15 cellular contexts compared by ENCODE assay signal in genomic region chr1:58799650-58800049, GRCh38. TPM values are rescaled to one million over a fixed set of nuclear protein-coding genes. Genes with fewer than 3 reads are reported as not detected.
DNase-seq lines count a peak whose midpoint lies in the region; ATAC-seq and TF ChIP-seq lines count a peak whose summit lies in the region.
"Had no signal": no experiment of that assay in that cellular context is flagged by ENCODE, and none has a peak within 500 bp of the region (broad histone marks: within the 10 kb centered on the region; RNA-seq: fewer than 3 reads in every experiment).

No MANE protein-coding gene starts in this region.

- H3K9me1 ChIP-seq in IMR-90 (ENCODE audit: insufficient read depth, low read length): no peaks in the 10 kb centered on the region

- H4K5ac ChIP-seq in IMR-90 (ENCODE audit: low read depth, low read length): no peak overlapping the region

- POLR2A ChIA-PET in IMR-90 (lab: Charles Lee; ENCODE audit: unreplicated experiment): no interaction called here

- no peak overlapping the region for H4K8ac ChIP-seq in IMR-90 (ENCODE audit: low read depth in 2 of 2, low read length in 2 of 2)

- no peak overlapping the region for H2BK15ac ChIP-seq in IMR-90 (ENCODE audit: low read depth, low read length)

- no peak overlapping the region for H3K14ac ChIP-seq in IMR-90 (replicated peaks; ENCODE audit: low read depth, low read length)

- no peak overlapping the region for H3K4ac ChIP-seq in IMR-90 (ENCODE audit: low read depth, low read length)

- H3K18ac ChIP-seq in IMR-90 (ENCODE audit: low read depth, low read length): no peak overlapping the region

- no TSS peak for BruUV-seq in IMR-90 (replicated peaks; lab: Mats Ljungman, UMichigan)

- no peaks in the 10 kb centered on the region for H3K79me1 ChIP-seq in IMR-90 (ENCODE audit: low read depth in 1 of 2, low read length in 2 of 2)

- H4K91ac ChIP-seq in IMR-90 (ENCODE audit: insufficient read depth, low read depth, low read length): no peak overlapping the region

- H2BK5ac ChIP-seq in IMR-90 (ENCODE audit: low read depth, low read length, poor library complexity, severe bottlenecking): no peak overlapping the region

- H3K4me3 Mint-ChIP-seq in T-helper 2 cell treated with Interferon-gamma antibody and Interleukin-4, amounts not matched to agents 5 μg/mL and 100 μg/mL, for 36 hours: no peak overlapping the region
- no peak overlapping the region for H3K4me3 Mint-ChIP-seq in central memory CD8-positive, alpha-beta T cell
- no peak overlapping the region for H3K4me3 Mint-ChIP-seq in stimulated activated effector memory CD8-positive, alpha-beta T cell treated with anti-CD3 and anti-CD28 coated beads, Interleukin-12 subunit alpha, Interleukin-12 subunit beta, amount 100 ng/mL, for 72 hours
- H3K4me3 Mint-ChIP-seq: CD8-positive, alpha-beta memory T cell had no signal

- no peak overlapping the region for H3K9ac ChIP-seq in IMR-90 (ENCODE audit: low read depth, low read length)
- H3K9ac ChIP-seq: BLaER1 had no signal

- TF ChIP-seq RAD21 in IMR-90 (IDR thresholded peaks at IDR 0.05; ENCODE audit: low read length): no peak

- H3K27me3 Mint-ChIP-seq in T-helper 2 cell treated with Interferon-gamma antibody and Interleukin-4, amounts not matched to agents 5 μg/mL and 100 μg/mL, for 36 hours (ENCODE audit: low read depth): peaks cover 18% of the 10 kb centered on the region
- no peaks in the 10 kb centered on the region for H3K27me3 Mint-ChIP-seq in central memory CD8-positive, alpha-beta T cell

- no peaks in the 10 kb centered on the region for H3K36me3 ChIP-seq in IMR-90 (ENCODE audit: control insufficient read depth, insufficient read depth, low read length)
- H3K36me3 ChIP-seq: BLaER1 had no signal

- no peak overlapping the region for H3K4me3 ChIP-seq in IMR-90 (ENCODE audit: insufficient read depth, low read depth, low read length)
- H3K4me3 ChIP-seq: BLaER1 had no signal

- CTCF ChIA-PET in IMR-90 (lab: Yijun Ruan, JAX): no interaction called here

- no peak overlapping the region for H2BK120ac ChIP-seq in IMR-90 (ENCODE audit: low read depth, low read length)

- no peak overlapping the region for H2AK9ac ChIP-seq in IMR-90 (replicated peaks; ENCODE audit: low read depth, low read length, poor library complexity)

- H2BK20ac ChIP-seq in IMR-90 (ENCODE audit: low read depth, low read length): no peak overlapping the region

- no peaks in the 10 kb centered on the region for H4K20me1 ChIP-seq in IMR-90 (ENCODE audit: insufficient read depth, low read length)
- H4K20me1 ChIP-seq: BLaER1 had no signal

- no CpG with 5 or more reads among the region's 1 CpG for WGBS in IMR-90 (ENCODE audit: extremely low coverage in 2 of 2, insufficient read length in 1 of 2), 2 experiments

- no peak overlapping the region for H3K23ac ChIP-seq in IMR-90 (ENCODE audit: low read depth, low read length)

- peaks cover 2% of the 10 kb centered on the region for H3K4me1 Mint-ChIP-seq in T-helper 2 cell treated with Interferon-gamma antibody and Interleukin-4, amounts not matched to agents 5 μg/mL and 100 μg/mL, for 36 hours (ENCODE audit: low read depth)
- H3K4me1 Mint-ChIP-seq in central memory CD8-positive, alpha-beta T cell: peaks cover 26% of the 10 kb centered on the region
- peaks cover 13% of the 10 kb centered on the region for H3K4me1 Mint-ChIP-seq in stimulated activated effector memory CD8-positive, alpha-beta T cell treated with anti-CD3 and anti-CD28 coated beads, Interleukin-12 subunit alpha, Interleukin-12 subunit beta, amount 100 ng/mL, for 72 hours

- no peak overlapping the region for H2AFZ ChIP-seq in IMR-90 (replicated peaks; ENCODE audit: low read length, poor library complexity)

- H3K56ac ChIP-seq in IMR-90 (ENCODE audit: extremely low read depth, insufficient read depth, low read length): no peak overlapping the region

- H3K4me2 ChIP-seq in IMR-90 (ENCODE audit: low read depth, low read length): no peak overlapping the region
- H3K4me2 ChIP-seq: BLaER1 had no signal

- no peaks in the 10 kb centered on the region for H3K36me3 Mint-ChIP-seq in T-helper 2 cell treated with Interferon-gamma antibody and Interleukin-4, amounts not matched to agents 5 μg/mL and 100 μg/mL, for 36 hours (ENCODE audit: low read depth)
- H3K36me3 Mint-ChIP-seq in central memory CD8-positive, alpha-beta T cell (ENCODE audit: insufficient read depth): peaks cover 4% of the 10 kb centered on the region
- H3K36me3 Mint-ChIP-seq in stimulated activated effector memory CD8-positive, alpha-beta T cell treated with anti-CD3 and anti-CD28 coated beads, Interleukin-12 subunit alpha, Interleukin-12 subunit beta, amount 100 ng/mL, for 72 hours: no peaks in the 10 kb centered on the region

- intact Hi-C loops in IMR-90 (cut with micrococcal nuclease): no loop called here

- no peaks in the 10 kb centered on the region; the same call in 1 of the 2 replicates for H3K27me3 ChIP-seq in IMR-90 (ENCODE audit: control insufficient read depth, insufficient read depth, low read length)
- H3K27me3 ChIP-seq: BLaER1 had no signal

- H3K27ac ChIP-seq in IMR-90 (ENCODE audit: insufficient read depth, low read length): no peak overlapping the region
- H3K27ac ChIP-seq: 22Rv1, BLaER1 had no signal

- no peaks in the 10 kb centered on the region for H3K9me3 ChIP-seq in IMR-90 (ENCODE audit: control insufficient read depth, insufficient read depth, low read length)
- H3K9me3 ChIP-seq: BLaER1, Caco-2 had no signal

- H3K9me3 Mint-ChIP-seq in T-helper 2 cell treated with Interferon-gamma antibody and Interleukin-4, amounts not matched to agents 5 μg/mL and 100 μg/mL, for 36 hours: no peaks in the 10 kb centered on the region
- H3K9me3 Mint-ChIP-seq in central memory CD8-positive, alpha-beta T cell: no peaks in the 10 kb centered on the region
- no peaks in the 10 kb centered on the region for H3K9me3 Mint-ChIP-seq in stimulated activated effector memory CD8-positive, alpha-beta T cell treated with anti-CD3 and anti-CD28 coated beads, Interleukin-12 subunit alpha, Interleukin-12 subunit beta, amount 100 ng/mL, for 72 hours
- H3K9me3 Mint-ChIP-seq: CD8-positive, alpha-beta memory T cell had no signal

- 0 out of 2 replicates have a peak overlapping the region, but pooled peaks have one; percentile 5 for H2AK5ac ChIP-seq in IMR-90 (ENCODE audit: low read depth, low read length)

- H3K27ac Mint-ChIP-seq in T-helper 2 cell treated with Interferon-gamma antibody and Interleukin-4, amounts not matched to agents 5 μg/mL and 100 μg/mL, for 36 hours: peak overlapping the region; percentile 38
- peak overlapping the region; percentile 56 for H3K27ac Mint-ChIP-seq in central memory CD8-positive, alpha-beta T cell (ENCODE audit: low read depth)
- H3K27ac Mint-ChIP-seq in stimulated activated effector memory CD8-positive, alpha-beta T cell treated with anti-CD3 and anti-CD28 coated beads, Interleukin-12 subunit alpha, Interleukin-12 subunit beta, amount 100 ng/mL, for 72 hours: peak overlapping the region; percentile 21

- TF ChIP-seq CTCF in IMR-90 (conservative IDR thresholded peaks at IDR 0.05; ENCODE audit: low read depth, low read length): no peak

- DNase-seq in T-helper 2 cell treated with Interferon-gamma antibody and Interleukin-4, amounts not matched to agents 5 μg/mL and 100 μg/mL, for 36 hours (ENCODE audit: low spot score): no peak
- DNase-seq in T-helper 2 cell (no peak), IMR-90 (no peak), islet precursor cell (no peak), RPMI8226 (no peak)
- DNase-seq in central memory CD8-positive, alpha-beta T cell (ENCODE audit: low spot score in 2 of 2): no peak
- DNase-seq in stimulated activated effector memory CD8-positive, alpha-beta T cell treated with anti-CD3 and anti-CD28 coated beads, Interleukin-12 subunit alpha, Interleukin-12 subunit beta, amount 100 ng/mL, for 72 hours (ENCODE audit: low spot score in 2 of 2): no peak
- DNase-seq: Caco-2; CD8-positive, alpha-beta memory T cell; DND-41; GF-D8; HCEC 1CT had no signal

- in situ Hi-C loops in IMR-90 (cut with MboI; ENCODE audit: low sequenced_read_pairs): loop anchor here (25.0 kb wide), 1 partner anchor 488 kb away; the partner anchor contains the start of gene FGGY

- TF ChIP-seq POLR2A in IMR-90 (IDR thresholded peaks at IDR 0.05; ENCODE audit: low read depth, low read length): no peak

- H3K4me1 ChIP-seq in IMR-90 (ENCODE audit: control insufficient read depth, insufficient read depth, low read length): no peaks in the 10 kb centered on the region
- H3K4me1 ChIP-seq: BLaER1, Caco-2 had no signal

- no peak for ATAC-seq in IMR-90 (ENCODE audit: low read depth)
- ATAC-seq in central memory CD8-positive, alpha-beta T cell (replicated peaks; ENCODE audit: extremely low read depth, poor library complexity, severe bottlenecking): no peak
- ATAC-seq in stimulated activated effector memory CD8-positive, alpha-beta T cell treated with anti-CD3 and anti-CD28 coated beads, Interleukin-12 subunit alpha, Interleukin-12 subunit beta, amount 100 ng/mL, for 72 hours: no peak
- no peak for ATAC-seq in HG03521 (IDR thresholded peaks at IDR 0.05; ENCODE audit: unreplicated experiment)

- dilution Hi-C loops in IMR-90 (cut with HindIII; ENCODE audit: low sequenced_read_pairs, unreplicated experiment): no loop called here

TF ChIP-seq in IMR-90, 13 proteins besides CTCF, POLR2A, EP300 and RAD21:
- TF ChIP-seq FOS (IDR thresholded peaks at IDR 0.05; ENCODE audit: low read depth, low read length): no peak

RNA-seq across cellular contexts. Expression of gene JUN, which starts 15.8 kb away (rescaled TPM):
- total RNA-seq in IMR-90 (2012; rRNA removed): 46.6 and 51.1 TPM in 2 replicates
- 86.9 and 89.1 TPM in 2 replicates for polyA plus RNA-seq in IMR-90 (2012; rRNA removed)
- 80.5 and 108 TPM in 2 replicates for polyA plus RNA-seq in IMR-90 (2012; cell fraction: cytosol; rRNA removed)
- 85.4 and 184 TPM in 2 replicates for polyA plus RNA-seq in IMR-90 (2012; cell fraction: nucleus; rRNA removed; ENCODE audit: low replicate concordance)
